In genomic region chr7:100889761-100890639, GRCh38 we compare ENCODE assay signal across 1 cellular context.
TF ChIP-seq lines count a peak whose summit lies in the region.

No MANE protein-coding gene starts in this region.

TF ChIP-seq in H1, 55 proteins besides CTCF, POLR2A, EP300 and RAD21:
- no peak for TF ChIP-seq FOSL1 (IDR thresholded peaks at IDR 0.05; ENCODE audit: insufficient read depth, low read depth, low read length)
- 0 out of 4 replicates have a peak, but pooled peaks of 1 of the 2 experiments have one; percentile 57 for TF ChIP-seq HDAC2 (IDR thresholded peaks at IDR 0.05; ENCODE audit: borderline replicate concordance in 1 of 2, low read depth in 2 of 2, low read length in 2 of 2)
- no peak for TF ChIP-seq SAP30 (IDR thresholded peaks at IDR 0.05; ENCODE audit: insufficient read depth, insufficient replicate concordance, low read length)
- 0 out of 2 replicates have a peak, but pooled peaks have one; percentile 14 for TF ChIP-seq CREB1 (IDR thresholded peaks at IDR 0.05)
- TF ChIP-seq RBBP5 (IDR thresholded peaks at IDR 0.05; ENCODE audit: borderline replicate concordance, low read depth, low read length), result peak; percentile 57; the same call in 1 of the 2 replicates
- TF ChIP-seq KDM4A (IDR thresholded peaks at IDR 0.05; ENCODE audit: low read depth, low read length, severe bottlenecking), result no peak
- TF ChIP-seq CHD2 (IDR thresholded peaks at IDR 0.05; ENCODE audit: low read length), result 0 out of 2 replicates have a peak, but pooled peaks have one; percentile 5
- no peak for TF ChIP-seq BRCA1 (IDR thresholded peaks at IDR 0.05; ENCODE audit: low read depth, low read length)
- 0 out of 2 replicates have a peak, but pooled peaks have one; percentile 34 for TF ChIP-seq PHF8 (conservative IDR thresholded peaks at IDR 0.05; ENCODE audit: low read depth, low read length)
- TF ChIP-seq MAX (IDR thresholded peaks at IDR 0.05), result peak; percentile 98
- 0 out of 2 replicates have a peak, but pooled peaks have one; percentile 16 for TF ChIP-seq GTF2F1 (IDR thresholded peaks at IDR 0.05; ENCODE audit: borderline replicate concordance, low read depth, low read length)
- TF ChIP-seq JUND (IDR thresholded peaks at IDR 0.05; ENCODE audit: low read length), result no peak
- TF ChIP-seq SIX5 (IDR thresholded peaks at IDR 0.05; ENCODE audit: low read depth, low read length), result no peak
- TF ChIP-seq SP4 (IDR thresholded peaks at IDR 0.05; ENCODE audit: low read length), result 0 out of 2 replicates have a peak, but pooled peaks have one; percentile 19
- TF ChIP-seq SIN3A (conservative IDR thresholded peaks at IDR 0.05 in 1 of 2, IDR thresholded peaks at IDR 0.05 in 1 of 2; ENCODE audit: low read depth in 1 of 2, low read length in 2 of 2), result no peak; a peak in 1 of 4 replicates
- TF ChIP-seq POLR2AphosphoS5 (IDR thresholded peaks at IDR 0.05; ENCODE audit: low read depth, low read length), result peak; percentile 73; the same call in 1 of the 2 replicates
- TF ChIP-seq ASH2L (IDR thresholded peaks at IDR 0.05; ENCODE audit: low read length), result peak; percentile 13
- peak; percentile 8 for TF ChIP-seq TAF7 (optimal IDR thresholded peaks at IDR 0.05; ENCODE audit: borderline replicate concordance, low read depth, low read length)
- no peak for TF ChIP-seq CHD1 (IDR thresholded peaks at IDR 0.05; ENCODE audit: low read depth, low read length)
- no peak for TF ChIP-seq RXRA (IDR thresholded peaks at IDR 0.05; ENCODE audit: insufficient read depth, low read depth, low read length)
- no peak for TF ChIP-seq JUN (IDR thresholded peaks at IDR 0.05; ENCODE audit: low read depth, low read length)
- peak; percentile 60 for TF ChIP-seq TAF1 (IDR thresholded peaks at IDR 0.05; ENCODE audit: low read depth, low read length)
- TF ChIP-seq E2F6 (IDR thresholded peaks at IDR 0.05), result peak; percentile 87
- TF ChIP-seq NRF1 (IDR thresholded peaks at IDR 0.05; ENCODE audit: low read depth, low read length), result peak; percentile 69
- TF ChIP-seq KDM5A (IDR thresholded peaks at IDR 0.05; ENCODE audit: low read length), result 0 out of 2 replicates have a peak, but pooled peaks have one; percentile 4
